In genomic region chr15:43508421-43508820, GRCh38 we compare ENCODE assay signal across 17 cellular contexts. TPM values are rescaled to one million over a fixed set of nuclear protein-coding genes. Genes with fewer than 3 reads are reported as not detected.
DNase-seq lines count a peak whose midpoint lies in the region; ATAC-seq, FAIRE-seq and TF ChIP-seq lines count a peak whose summit lies in the region.
"Had no signal": no experiment of that assay in that cellular context is flagged by ENCODE, and none has a peak within 500 bp of the region (broad histone marks: within the 10 kb centered on the region; RNA-seq: fewer than 3 reads in every experiment).

No MANE protein-coding gene starts in this region.

- ATAC-seq in HepG2: no peak
- ATAC-seq in right lobe of liver: no peak
- no peak for ATAC-seq in GM19035 (IDR thresholded peaks at IDR 0.05; ENCODE audit: unreplicated experiment)
- ATAC-seq: activated CD4-positive, CD25-positive, alpha-beta regulatory T cell treated with anti-CD3 and anti-CD28 coated beads, Interleukin-2, amount 50 U/mL, for 24 hours; foreskin keratinocyte; stimulated activated naive B cell treated with anti-CD40 and anti-IgM and Interleukin-4, amounts not matched to agents 10 μg/mL and 1 μg/mL and 100 μg/mL, for 72 hours had no signal

- no peaks in the 10 kb centered on the region for H3K9me3 Mint-ChIP-seq in activated naive CD8-positive, alpha-beta T cell treated with anti-CD3 and anti-CD28 coated beads for 36 hours
- H3K9me3 Mint-ChIP-seq: activated naive CD4-positive, alpha-beta T cell treated with anti-CD3 and anti-CD28 coated beads for 36 hours; stimulated activated naive B cell treated with anti-CD40 and anti-IgM and Interleukin-4, amounts not matched to agents 10 μg/mL and 1 μg/mL and 100 μg/mL, for 72 hours had no signal

- H3K4me3 Mint-ChIP-seq in activated naive CD8-positive, alpha-beta T cell treated with anti-CD3 and anti-CD28 coated beads for 36 hours: no peak overlapping the region
- H3K4me3 Mint-ChIP-seq: activated naive CD4-positive, alpha-beta T cell treated with anti-CD3 and anti-CD28 coated beads for 36 hours; stimulated activated naive B cell treated with anti-CD40 and anti-IgM and Interleukin-4, amounts not matched to agents 10 μg/mL and 1 μg/mL and 100 μg/mL, for 72 hours had no signal

- H3K4me1 Mint-ChIP-seq in activated naive CD8-positive, alpha-beta T cell treated with anti-CD3 and anti-CD28 coated beads for 36 hours: peaks cover 20% of the 10 kb centered on the region

- CTCF ChIA-PET in HepG2 (lab: Yijun Ruan, JAX; ENCODE audit: low intra/inter-chr PET ratio, low total read pairs): no interaction called here

- H3K27ac ChIP-seq in HepG2 (ENCODE audit: extremely low read length, insufficient read depth, low read length) (no peak overlapping the region), right lobe of liver (no peak overlapping the region), colonic mucosa (peak overlapping the region; percentile 59), osteoblast (ENCODE audit: low read depth, low read length) (peak overlapping the region; percentile 52)
- no peak overlapping the region for H3K27ac ChIP-seq in effector memory CD4-positive, alpha-beta T cell (ENCODE audit: insufficient read depth, low read length, poor library complexity, severe bottlenecking)
- H3K27ac ChIP-seq: foreskin keratinocyte had no signal

- H3K36me3 ChIP-seq in HepG2 (replicated peaks in 1 of 2; ENCODE audit: control insufficient read depth in 1 of 2, insufficient read depth in 2 of 2, low read length in 2 of 2) (no peaks in the 10 kb centered on the region), right lobe of liver (no peaks in the 10 kb centered on the region), colonic mucosa (no peaks in the 10 kb centered on the region), osteoblast (ENCODE audit: insufficient read depth, low read length) (no peaks in the 10 kb centered on the region)
- H3K36me3 ChIP-seq in effector memory CD4-positive, alpha-beta T cell (ENCODE audit: control insufficient read depth, insufficient read depth, low read length): no peaks in the 10 kb centered on the region

- H3K27me3 ChIP-seq in HepG2 (ENCODE audit: control insufficient read depth in 1 of 2, insufficient read depth in 2 of 2, low read length in 2 of 2) (peaks cover 2 to 7% of the 10 kb centered on the region in 2 experiments; a peak in 3 of 5 replicates), right lobe of liver (no peaks in the 10 kb centered on the region), colonic mucosa (no peaks in the 10 kb centered on the region), osteoblast (ENCODE audit: insufficient read depth, low read length) (no peaks in the 10 kb centered on the region)
- H3K27me3 ChIP-seq in effector memory CD4-positive, alpha-beta T cell (replicated peaks; ENCODE audit: control insufficient read depth, insufficient read depth, low read length, poor library complexity, severe bottlenecking): no peaks in the 10 kb centered on the region

- H3K4me1 ChIP-seq in HepG2 (ENCODE audit: insufficient read depth, low read length) (peaks cover 32% of the 10 kb centered on the region), right lobe of liver (peaks cover 0 to 5% (median 0%) of the 10 kb centered on the region in 4 donors), colonic mucosa (peaks cover 6% of the 10 kb centered on the region), osteoblast (ENCODE audit: insufficient read depth, low read length) (peaks cover 46% of the 10 kb centered on the region)
- peaks cover 22% of the 10 kb centered on the region for H3K4me1 ChIP-seq in effector memory CD4-positive, alpha-beta T cell (ENCODE audit: control insufficient read depth, insufficient read depth, low read length, poor library complexity, severe bottlenecking)
- H3K4me1 ChIP-seq: foreskin keratinocyte had no signal

- TF ChIP-seq EP300 in HepG2 (IDR thresholded peaks at IDR 0.05; ENCODE audit: low read depth in 2 of 2, low read length in 2 of 2) (no peak), HepG2 (CRISPR knock-in tag; IDR thresholded peaks at IDR 0.05; ENCODE audit: borderline replicate concordance) (no peak)

- DNase-seq in HepG2 (ENCODE audit: low spot score): no peak
- DNase-seq in right lobe of liver: no peak
- DNase-seq in colonic mucosa: no peak
- no peak for DNase-seq in osteoblast (ENCODE audit: insufficient read length, low spot score, missing footprints)
- DNase-seq in HUDEP-2 (lab: John Stamatoyannopoulos, UW; ENCODE audit: unreplicated experiment in 76 of 76): no peak
- DNase-seq in activated naive CD8-positive, alpha-beta T cell treated with anti-CD3 and anti-CD28 coated beads for 36 hours: no peak
- DNase-seq in effector memory CD4-positive, alpha-beta T cell: no peak
- DNase-seq: activated naive CD4-positive, alpha-beta T cell treated with anti-CD3 and anti-CD28 coated beads for 36 hours; AML-193; foreskin keratinocyte; NCI-H774; small intestine; stimulated activated naive B cell treated with anti-CD40 and anti-IgM and Interleukin-4, amounts not matched to agents 10 μg/mL and 1 μg/mL and 100 μg/mL, for 72 hours had no signal

- POLR2A ChIA-PET in HepG2 (lab: Yijun Ruan, JAX): interaction anchor here (0.6 to 4.0 kb wide), 2 partner anchors 10 to 15 kb away, joined by 3 to 24 read pairs; partner anchors contain the start of gene TP53BP1

- no peak overlapping the region for H3K4me3 ChIP-seq in HepG2 (replicated peaks in 1 of 3; ENCODE audit: insufficient read depth in 1 of 3, low read depth in 2 of 3, low read length in 3 of 3)
- no peak overlapping the region for H3K4me3 ChIP-seq in right lobe of liver
- no peak overlapping the region for H3K4me3 ChIP-seq in colonic mucosa
- no peak overlapping the region for H3K4me3 ChIP-seq in osteoblast (ENCODE audit: insufficient read depth, low read length)
- H3K4me3 ChIP-seq in effector memory CD4-positive, alpha-beta T cell (ENCODE audit: insufficient read depth, low read depth, low read length, poor library complexity, severe bottlenecking): no peak overlapping the region

- intact Hi-C loops in HepG2 (cut with micrococcal nuclease; ENCODE audit: unreplicated experiment) (no loop called here), right lobe of liver (cut with DNase I) (no loop called here), colonic mucosa (cut with DNase I) (no loop called here)

- H2AFZ ChIP-seq in HepG2 (ENCODE audit: low read length) (no peak overlapping the region), osteoblast (ENCODE audit: low read length) (no peak overlapping the region)

- TF ChIP-seq POLR2A in HepG2 (IDR thresholded peaks at IDR 0.05; ENCODE audit: insufficient read depth in 1 of 2, low read depth in 2 of 2, low read length in 2 of 2) (no peak), right lobe of liver (IDR thresholded peaks at IDR 0.05) (no peak)

- H3K9ac ChIP-seq in HepG2 (ENCODE audit: insufficient read depth, low read depth, low read length) (no peak overlapping the region), colonic mucosa (ENCODE audit: low read depth in 2 of 2, low read length in 2 of 2) (no peak overlapping the region)

- H4K20me1 ChIP-seq in HepG2 (ENCODE audit: insufficient read depth, low read length): no peaks in the 10 kb centered on the region
- H4K20me1 ChIP-seq in osteoblast (ENCODE audit: insufficient read depth, low read length): no peaks in the 10 kb centered on the region

- no peak overlapping the region for H3K27ac Mint-ChIP-seq in activated naive CD8-positive, alpha-beta T cell treated with anti-CD3 and anti-CD28 coated beads for 36 hours
- H3K27ac Mint-ChIP-seq: activated naive CD4-positive, alpha-beta T cell treated with anti-CD3 and anti-CD28 coated beads for 36 hours; stimulated activated naive B cell treated with anti-CD40 and anti-IgM and Interleukin-4, amounts not matched to agents 10 μg/mL and 1 μg/mL and 100 μg/mL, for 72 hours had no signal

- H3K9me3 ChIP-seq in HepG2 (ENCODE audit: low read length): no peaks in the 10 kb centered on the region
- H3K9me3 ChIP-seq in right lobe of liver: no peaks in the 10 kb centered on the region
- H3K9me3 ChIP-seq in colonic mucosa: no peaks in the 10 kb centered on the region
- no peaks in the 10 kb centered on the region for H3K9me3 ChIP-seq in osteoblast (ENCODE audit: low read depth, low read length)
- H3K9me3 ChIP-seq in effector memory CD4-positive, alpha-beta T cell (ENCODE audit: control insufficient read depth, low read length): no peaks in the 10 kb centered on the region

- no peak for TF ChIP-seq RAD21 in HepG2 (CRISPR knock-in tag; IDR thresholded peaks at IDR 0.05)

- FAIRE-seq in HepG2 (lab: Jason Lieb, UNC): no peak
- FAIRE-seq: bronchial epithelial cell, RCC 7860, small intestine had no signal

- H3K27me3 Mint-ChIP-seq in activated naive CD8-positive, alpha-beta T cell treated with anti-CD3 and anti-CD28 coated beads for 36 hours: no peaks in the 10 kb centered on the region

- BruUV-seq in HepG2 (replicated peaks; lab: Mats Ljungman, UMichigan): no TSS peak

- H3K36me3 Mint-ChIP-seq in activated naive CD8-positive, alpha-beta T cell treated with anti-CD3 and anti-CD28 coated beads for 36 hours: no peaks in the 10 kb centered on the region
- H3K36me3 Mint-ChIP-seq: stimulated activated naive B cell treated with anti-CD40 and anti-IgM and Interleukin-4, amounts not matched to agents 10 μg/mL and 1 μg/mL and 100 μg/mL, for 72 hours had no signal

- TF ChIP-seq CTCF in HepG2 (CRISPR knock-in tag; IDR thresholded peaks at IDR 0.05) (no peak), right lobe of liver (IDR thresholded peaks at IDR 0.05) (no peak), colonic mucosa (IDR thresholded peaks at IDR 0.05) (no peak), osteoblast (IDR thresholded peaks at IDR 0.05; ENCODE audit: extremely low read depth, low read depth, low read length) (no peak)

- 42% methylated on average over 1 of the region's 1 CpG for WGBS in HepG2 (ENCODE audit: low lambda C conversion rate)
- no CpG with 5 or more reads among the region's 1 CpG for WGBS in right lobe of liver (ENCODE audit: insufficient coverage, low coverage, low lambda C conversion rate, missing lambda C conversion rate)

- H3K79me2 ChIP-seq in HepG2 (ENCODE audit: insufficient read depth, low read length): no peaks in the 10 kb centered on the region
- peaks cover 2% of the 10 kb centered on the region for H3K79me2 ChIP-seq in osteoblast (ENCODE audit: insufficient read depth, low read length)

- H3K4me2 ChIP-seq in HepG2 (ENCODE audit: low read depth, low read length) (no peak overlapping the region), osteoblast (ENCODE audit: insufficient read depth, low read length) (no peak overlapping the region)

- in situ Hi-C loops in HepG2 (cut with HindIII; ENCODE audit: extremely low pct_ligation_motif_present, low pct_unique_long_range_greater_than_20kb): no loop called here

RNA-seq across cellular contexts. Expression of gene MAP1A, which starts 9.0 kb away (rescaled TPM):
- total RNA-seq in HepG2 (2016; rRNA removed; fragmentation: Illumina TruSeq; extraction: Trizol) (0.06 and 0.07 TPM in 2 replicates), right lobe of liver (under 1 TPM; 0.09 to 0.56 (median 0.24) TPM), colonic mucosa (1 to 10 TPM; 1.9 to 5.6 TPM), osteoblast (117 and 121 TPM in 2 replicates)
- total RNA-seq in HepG2 (2016; cell fraction: cytosol; rRNA removed; fragmentation: Illumina TruSeq; extraction: Trizol; ENCODE audit: low read depth): not detected in 2 replicates
- 0.03 and 0.04 TPM in 2 replicates for total RNA-seq in HepG2 (2016; cell fraction: insoluble cytoplasmic fraction; rRNA removed; fragmentation: Illumina TruSeq; extraction: Trizol)
- not detected in 2 replicates for total RNA-seq in HepG2 (2016; cell fraction: membrane; rRNA removed; fragmentation: Illumina TruSeq; extraction: Trizol)
- 0.09 and 0.13 TPM in 2 replicates for total RNA-seq in HepG2 (2016; cell fraction: nucleus; rRNA removed; fragmentation: Illumina TruSeq; extraction: Trizol)
- polyA plus RNA-seq in HepG2 (2011; rRNA removed): under 0.01 and 0.01 TPM in 2 replicates
- under 0.01 TPM in 2 replicates for polyA plus RNA-seq in HepG2 (2011; cell fraction: cytosol; rRNA removed)
- 0.02 TPM in 1 of 2 replicates, not detected in the other for polyA plus RNA-seq in HepG2 (2011; cell fraction: nucleus; rRNA removed)
- 0.01 TPM in 1 of 2 replicates, not detected in the other for polyA plus RNA-seq in HepG2 (2012)
- 0.01 TPM in 2 replicates for polyA plus RNA-seq in HepG2 (2016; cell fraction: cytosol; fragmentation: Illumina TruSeq; extraction: Trizol; ENCODE audit: low read depth)
- 0.03 and 0.05 TPM in 2 replicates for polyA plus RNA-seq in HepG2 (2016; cell fraction: insoluble cytoplasmic fraction; fragmentation: Illumina TruSeq; extraction: Trizol; ENCODE audit: low read depth)
- not detected in 2 replicates for polyA plus RNA-seq in HepG2 (2016; cell fraction: membrane; fragmentation: Illumina TruSeq; extraction: Trizol; ENCODE audit: low read depth)
- polyA plus RNA-seq in HepG2 (2016; cell fraction: nucleus; fragmentation: Illumina TruSeq; extraction: Trizol; ENCODE audit: insufficient read depth, low read depth): 0.05 and 0.09 TPM in 2 replicates
- polyA minus RNA-seq in HepG2 (2011; rRNA and poly(A)+ RNA removed; ENCODE audit: low replicate concordance): 0.02 and 2.8 TPM in 2 replicates
- polyA minus RNA-seq in HepG2 (2011; cell fraction: cytosol; rRNA and poly(A)+ RNA removed): 0.09 TPM in 1 of 2 replicates, not detected in the other
- polyA minus RNA-seq in HepG2 (2011; cell fraction: nucleus; rRNA and poly(A)+ RNA removed): not detected in 2 replicates
- under 1 TPM; 0.68 TPM for total RNA-seq in activated naive CD8-positive, alpha-beta T cell treated with anti-CD3 and anti-CD28 coated beads for 36 hours

RNA-seq across cellular contexts. Expression of gene TP53BP1, which starts 15.5 kb away (rescaled TPM):
- total RNA-seq in HepG2 (2016; rRNA removed; fragmentation: Illumina TruSeq; extraction: Trizol) (17.4 and 26.3 TPM in 2 replicates), right lobe of liver (10 to 100 TPM in 5 of 6 experiments, 1 to 10 TPM in 1; 4.9 to 12.2 (median 10.8) TPM), colonic mucosa (10 to 100 TPM; 27.7 to 31.4 TPM), osteoblast (81.6 and 88.7 TPM in 2 replicates)
- total RNA-seq in HepG2 (2016; cell fraction: cytosol; rRNA removed; fragmentation: Illumina TruSeq; extraction: Trizol; ENCODE audit: low read depth): 5.3 and 6.3 TPM in 2 replicates
- 16.7 and 24.8 TPM in 2 replicates for total RNA-seq in HepG2 (2016; cell fraction: insoluble cytoplasmic fraction; rRNA removed; fragmentation: Illumina TruSeq; extraction: Trizol)
- 6.0 and 6.4 TPM in 2 replicates for total RNA-seq in HepG2 (2016; cell fraction: membrane; rRNA removed; fragmentation: Illumina TruSeq; extraction: Trizol)
- 22.1 and 25.2 TPM in 2 replicates for total RNA-seq in HepG2 (2016; cell fraction: nucleus; rRNA removed; fragmentation: Illumina TruSeq; extraction: Trizol)
- 15.9 and 17.1 TPM in 2 replicates for polyA plus RNA-seq in HepG2 (2011; rRNA removed)
- 7.3 and 7.4 TPM in 2 replicates for polyA plus RNA-seq in HepG2 (2011; cell fraction: cytosol; rRNA removed)
- polyA plus RNA-seq in HepG2 (2011; cell fraction: nucleus; rRNA removed): 34.5 and 38.3 TPM in 2 replicates
- 6.2 and 7.1 TPM in 2 replicates for polyA plus RNA-seq in HepG2 (2012)
- 0.49 and 0.59 TPM in 2 replicates for polyA plus RNA-seq in HepG2 (2016; cell fraction: cytosol; fragmentation: Illumina TruSeq; extraction: Trizol; ENCODE audit: low read depth)
- 13.4 and 14.5 TPM in 2 replicates for polyA plus RNA-seq in HepG2 (2016; cell fraction: insoluble cytoplasmic fraction; fragmentation: Illumina TruSeq; extraction: Trizol; ENCODE audit: low read depth)
- polyA plus RNA-seq in HepG2 (2016; cell fraction: membrane; fragmentation: Illumina TruSeq; extraction: Trizol; ENCODE audit: low read depth): 0.92 and 1.1 TPM in 2 replicates
- polyA plus RNA-seq in HepG2 (2016; cell fraction: nucleus; fragmentation: Illumina TruSeq; extraction: Trizol; ENCODE audit: insufficient read depth, low read depth): 29.6 and 32.3 TPM in 2 replicates
- polyA minus RNA-seq in HepG2 (2011; rRNA and poly(A)+ RNA removed; ENCODE audit: low replicate concordance): 22.3 and 59.9 TPM in 2 replicates
- polyA minus RNA-seq in HepG2 (2011; cell fraction: cytosol; rRNA and poly(A)+ RNA removed): 10.6 and 14.0 TPM in 2 replicates
- polyA minus RNA-seq in HepG2 (2011; cell fraction: nucleus; rRNA and poly(A)+ RNA removed): 40.2 and 48.4 TPM in 2 replicates
- 10 to 100 TPM; 24.1 to 24.3 TPM for total RNA-seq in activated naive CD8-positive, alpha-beta T cell treated with anti-CD3 and anti-CD28 coated beads for 36 hours

Comparison
In these comparisons a context has a peak if more than half of its experiments do, and no peak if none do; other contexts are left out.
1. H3K27ac ChIP-seq: peak in colonic mucosa (single experiment) and osteoblast (single experiment); none in HepG2 (single experiment), right lobe of liver (0 of 3) and effector memory CD4-positive, alpha-beta T cell (single experiment).
2. RNA of gene MAP1A, which starts 9.0 kb away (total RNA-seq): 117 to 121 TPM in osteoblast; 1.9 to 5.6 TPM in colonic mucosa, 0.68 TPM in activated naive CD8-positive, alpha-beta T cell treated with anti-CD3 and anti-CD28 coated beads for 36 hours, 0.09 to 0.56 TPM in right lobe of liver and 0.03 to 0.13 TPM in HepG2; every median in the first group is over 10 times any median in the second.